ENCODE assay signal across 17 cellular contexts in the genomic region with DNA sequence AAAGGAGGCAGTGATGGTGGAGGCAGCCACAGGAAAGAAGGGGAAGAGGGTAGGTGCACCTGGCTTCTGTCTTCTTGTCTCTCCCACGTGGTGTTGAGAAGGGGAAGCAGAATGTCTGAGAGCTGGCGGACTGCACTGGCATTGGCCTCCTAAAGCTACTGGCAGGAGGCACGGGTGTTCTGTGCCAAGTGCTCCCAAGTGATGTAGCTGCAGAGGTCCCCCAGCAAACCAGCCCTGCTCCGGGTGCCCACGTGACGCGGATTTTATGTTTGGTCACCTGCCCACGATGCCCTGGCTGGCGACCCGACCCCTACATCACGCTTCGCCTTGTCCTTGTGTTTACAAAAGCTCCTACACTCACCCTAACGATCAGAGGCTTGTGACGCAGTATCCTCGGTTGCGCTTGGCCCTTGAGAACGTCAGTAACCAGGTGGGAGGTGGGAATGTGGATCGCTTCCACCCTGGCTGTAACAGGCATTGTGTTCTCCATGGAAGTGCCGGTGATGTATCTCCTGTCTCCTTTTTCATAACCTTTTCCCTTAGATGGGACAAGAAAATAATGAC. TPM values are rescaled to one million over a fixed set of nuclear protein-coding genes. Genes with fewer than 3 reads are reported as not detected.
DNase-seq lines count a peak whose midpoint lies in the region; ATAC-seq, FAIRE-seq and TF ChIP-seq lines count a peak whose summit lies in the region.
"Had no signal": no experiment of that assay in that cellular context is flagged by ENCODE, and none has a peak within 500 bp of the region (broad histone marks: within the 10 kb centered on the region; RNA-seq: fewer than 3 reads in every experiment).

No MANE protein-coding gene starts in this region.

- H3K9me3 Mint-ChIP-seq in effector memory CD8-positive, alpha-beta T cell = no peaks in the 10 kb centered on the region
- H3K9me3 Mint-ChIP-seq: CD4-positive, alpha-beta T cell had no signal

- H3K4me3 Mint-ChIP-seq in effector memory CD8-positive, alpha-beta T cell = no peak overlapping the region
- H3K4me3 Mint-ChIP-seq: CD4-positive, alpha-beta T cell had no signal

- no peak overlapping the region for H3K18ac ChIP-seq in mesenchymal stem cell (ENCODE audit: low read depth in 1 of 2, low read length in 2 of 2)

- peaks cover 88% of the 10 kb centered on the region for H3K36me3 ChIP-seq in BLaER1
- peaks cover 99% of the 10 kb centered on the region for H3K36me3 ChIP-seq in DND-41 (ENCODE audit: insufficient read depth, low read length)
- H3K36me3 ChIP-seq in mesenchymal stem cell (ENCODE audit: control insufficient read depth in 1 of 2, insufficient read depth in 2 of 2, low read depth in 1 of 2, low read length in 2 of 2) = peaks cover 55 to 98% of the 10 kb centered on the region in 2 experiments
- H3K36me3 ChIP-seq in kidney (ENCODE audit: control insufficient read depth in 1 of 2, insufficient read depth in 2 of 2, low read length in 2 of 2) = peaks cover 34 to 39% of the 10 kb centered on the region in 2 donors

- H2AFZ ChIP-seq in DND-41 (ENCODE audit: low read depth, low read length) = no peak overlapping the region
- H2AFZ ChIP-seq in mesenchymal stem cell (ENCODE audit: low read depth, low read length) = no peak overlapping the region

- no peak overlapping the region for H3K23ac ChIP-seq in mesenchymal stem cell (ENCODE audit: low read length in 2 of 2)

- H3K27me3 Mint-ChIP-seq in effector memory CD8-positive, alpha-beta T cell = no peaks in the 10 kb centered on the region
- H3K27me3 Mint-ChIP-seq: CD4-positive, alpha-beta T cell had no signal

- no peak overlapping the region for H2AK5ac ChIP-seq in mesenchymal stem cell (ENCODE audit: low read length, severe bottlenecking)

- H3K9ac ChIP-seq in BLaER1 (no peak overlapping the region), DND-41 (ENCODE audit: low read depth, low read length) (no peak overlapping the region), mesenchymal stem cell (ENCODE audit: low read length) (no peak overlapping the region), kidney (ENCODE audit: low read length in 2 of 2) (no peak overlapping the region)
- H3K9ac ChIP-seq: SK-N-SH had no signal

- 0 out of 2 replicates have a peak overlapping the region, but pooled peaks have one; percentile 5 for H3K27ac ChIP-seq in BLaER1
- peak overlapping the region; percentile 68 for H3K27ac ChIP-seq in DND-41 (ENCODE audit: low read length)
- H3K27ac ChIP-seq in mesenchymal stem cell (ENCODE audit: low read length, poor library complexity, severe bottlenecking) = no peak overlapping the region
- no peak overlapping the region for H3K27ac ChIP-seq in kidney (ENCODE audit: low read depth in 2 of 2, low read length in 2 of 2)
- H3K27ac ChIP-seq: Peyer's patch had no signal

- peak; percentile 12; the same call in 2 of the 3 replicates for ATAC-seq in DND-41 (ENCODE audit: insufficient read depth, low read depth)
- no peak for ATAC-seq in effector memory CD8-positive, alpha-beta T cell (replicated peaks)
- no peak for ATAC-seq in HG03439 (IDR thresholded peaks at IDR 0.05; ENCODE audit: unreplicated experiment)
- ATAC-seq: K562 had no signal

- no peak overlapping the region for H2BK12ac ChIP-seq in mesenchymal stem cell (ENCODE audit: low read length in 2 of 2)

- H3K79me2 ChIP-seq in DND-41 (ENCODE audit: insufficient read depth, low read length) = peaks cover 96% of the 10 kb centered on the region

- no peak overlapping the region for H2BK120ac ChIP-seq in mesenchymal stem cell (ENCODE audit: low read depth, low read length)

- H3K36me3 Mint-ChIP-seq in effector memory CD8-positive, alpha-beta T cell (ENCODE audit: insufficient read depth) = peaks cover 92% of the 10 kb centered on the region

- H4K91ac ChIP-seq in mesenchymal stem cell (ENCODE audit: low read length) = peak overlapping the region; percentile 18

- no peak overlapping the region for H3K14ac ChIP-seq in mesenchymal stem cell (ENCODE audit: low read length in 2 of 2)

- H3K4me2 ChIP-seq in BLaER1 (peak overlapping the region; percentile 0; the same call in 1 of the 2 replicates), DND-41 (ENCODE audit: insufficient read depth, low read length) (no peak overlapping the region), mesenchymal stem cell (ENCODE audit: low read length, poor library complexity, severe bottlenecking) (no peak overlapping the region)
- H3K4me2 ChIP-seq: SK-N-SH had no signal

- peaks cover 86% of the 10 kb centered on the region for H3K4me1 ChIP-seq in BLaER1
- peaks cover 11% of the 10 kb centered on the region for H3K4me1 ChIP-seq in DND-41 (ENCODE audit: insufficient read depth, low read length)
- peaks cover 11% of the 10 kb centered on the region for H3K4me1 ChIP-seq in mesenchymal stem cell (ENCODE audit: control insufficient read depth, insufficient read depth, low read depth, low read length)
- no peaks in the 10 kb centered on the region for H3K4me1 ChIP-seq in kidney (ENCODE audit: control insufficient read depth in 1 of 2, insufficient read depth in 1 of 2, low read depth in 1 of 2, low read length in 2 of 2)
- H3K4me1 ChIP-seq: Peyer's patch had no signal

- H4K20me1 ChIP-seq in BLaER1 (peaks cover 14% of the 10 kb centered on the region), DND-41 (ENCODE audit: insufficient read depth, low read length) (peaks cover 19% of the 10 kb centered on the region; the same call in 1 of the 2 replicates)

- no peak for FAIRE-seq in kidney (lab: Jason Lieb, UNC)
- FAIRE-seq: H1, K562 had no signal

- DNase-seq in DND-41 (no peak), mesenchymal stem cell (no peak), kidney (no peak)
- no peak for DNase-seq in effector memory CD8-positive, alpha-beta T cell
- no peak for DNase-seq in stimulated activated CD4-positive, alpha-beta T cell treated with anti-CD3 and anti-CD28 coated beads, Interleukin-4, amount 100 ng/mL, for 1 hour
- DNase-seq: AML-193; CD4-positive, alpha-beta T cell; NCI-H1105 treated with DMSO at 0.1 percent for 48 hours; NCI-H1694; NCI-H2081 treated with DMSO at 0.1 percent for 48 hours; SK-N-SH had no signal

- TF ChIP-seq CTCF in DND-41 (IDR thresholded peaks at IDR 0.05; ENCODE audit: borderline replicate concordance, extremely low read depth, low read length, poor library complexity, severe bottlenecking) (no peak), kidney (IDR thresholded peaks at IDR 0.05; ENCODE audit: borderline replicate concordance, extremely low read depth, insufficient read depth) (no peak)

- H3K9me3 ChIP-seq in BLaER1 (0 out of 2 replicates have a peak, but pooled peaks cover 9% of the 10 kb centered on the region), DND-41 (ENCODE audit: insufficient read depth, low read length, severe bottlenecking) (no peaks in the 10 kb centered on the region), mesenchymal stem cell (ENCODE audit: control insufficient read depth, low read length) (no peaks in the 10 kb centered on the region), kidney (ENCODE audit: control insufficient read depth in 1 of 2, low read length in 2 of 2) (no peaks in the 10 kb centered on the region)
- H3K9me3 ChIP-seq: Peyer's patch, SK-N-SH had no signal

- peaks cover 0 to 20% of the 10 kb centered on the region in 2 donors for H3K4me1 Mint-ChIP-seq in effector memory CD8-positive, alpha-beta T cell (ENCODE audit: low read depth in 2 of 2)

- no peak overlapping the region for H4K8ac ChIP-seq in mesenchymal stem cell (ENCODE audit: low read length)

- H3K27me3 ChIP-seq in BLaER1 = no peaks in the 10 kb centered on the region
- H3K27me3 ChIP-seq in DND-41 (ENCODE audit: insufficient read depth, low read length, poor library complexity) = no peaks in the 10 kb centered on the region
- H3K27me3 ChIP-seq in mesenchymal stem cell (ENCODE audit: control insufficient read depth in 1 of 2, insufficient read depth in 1 of 2, low read length in 2 of 2) = no peaks in the 10 kb centered on the region
- H3K27me3 ChIP-seq: Peyer's patch had no signal

- no peak overlapping the region for H2BK15ac ChIP-seq in mesenchymal stem cell (ENCODE audit: low read depth, poor library complexity, severe bottlenecking)

- H3K4ac ChIP-seq in mesenchymal stem cell (ENCODE audit: low read depth in 1 of 2, low read length in 2 of 2) = no peak overlapping the region

- peaks cover 29% of the 10 kb centered on the region for H3K79me1 ChIP-seq in mesenchymal stem cell (replicated peaks; ENCODE audit: low read length, poor library complexity, severe bottlenecking)

- H3K27ac Mint-ChIP-seq in effector memory CD8-positive, alpha-beta T cell = peak overlapping the region; percentile 4 to 64
- H3K27ac Mint-ChIP-seq: CD4-positive, alpha-beta T cell had no signal

- no peak overlapping the region for H2BK5ac ChIP-seq in mesenchymal stem cell (ENCODE audit: low read depth, low read length, poor library complexity, severe bottlenecking)

- intact Hi-C loops in kidney (cut with DNase I) = no loop called here

- H3K4me3 ChIP-seq in BLaER1 = no peak overlapping the region
- no peak overlapping the region for H3K4me3 ChIP-seq in DND-41 (ENCODE audit: low read depth in 1 of 2, low read length in 2 of 2)
- no peak overlapping the region for H3K4me3 ChIP-seq in mesenchymal stem cell (ENCODE audit: insufficient read depth in 1 of 2, low read depth in 1 of 2, low read length in 2 of 2)
- no peak overlapping the region for H3K4me3 ChIP-seq in kidney (ENCODE audit: low read length in 2 of 2)
- H3K4me3 ChIP-seq: K562, Peyer's patch had no signal

- whole genome bisulfite sequencing in mesenchymal stem cell = 97% methylated on average over 17 of the region's 19 CpGs

RNA-seq across cellular contexts. Expression of gene XG, which starts 28.4 kb away (rescaled TPM):
- polyA plus RNA-seq in mesenchymal stem cell (2013, experiment 1 of 2) = 0.01 TPM
- not detected for polyA plus RNA-seq in mesenchymal stem cell (2013, experiment 2 of 2)
- 0.50 TPM for total RNA-seq in kidney
- 0.43 TPM for polyA plus RNA-seq in kidney (ENCODE audit: insufficient read depth, low read depth, low replicate concordance)
- total RNA-seq: CD4-positive, alpha-beta T cell; K562; NCI-H460 had no signal

RNA-seq across cellular contexts. Expression of gene CD99, which starts 32.3 kb away (rescaled TPM):
- polyA plus RNA-seq in mesenchymal stem cell (2013, experiment 1 of 2) = 955 TPM
- 984 TPM for polyA plus RNA-seq in mesenchymal stem cell (2013, experiment 2 of 2)
- total RNA-seq in kidney = 136 TPM
- 125 TPM for polyA plus RNA-seq in kidney (ENCODE audit: insufficient read depth, low read depth, low replicate concordance)

Comparison
In these comparisons a context has a peak if more than half of its experiments do, and no peak if none do; other contexts are left out.
1. H3K27ac ChIP-seq: peak in BLaER1 (single experiment) and DND-41 (single experiment); none in mesenchymal stem cell (single experiment) and kidney (0 of 2).